ENCODE assay signal across 10 cellular contexts in the genomic region with DNA sequence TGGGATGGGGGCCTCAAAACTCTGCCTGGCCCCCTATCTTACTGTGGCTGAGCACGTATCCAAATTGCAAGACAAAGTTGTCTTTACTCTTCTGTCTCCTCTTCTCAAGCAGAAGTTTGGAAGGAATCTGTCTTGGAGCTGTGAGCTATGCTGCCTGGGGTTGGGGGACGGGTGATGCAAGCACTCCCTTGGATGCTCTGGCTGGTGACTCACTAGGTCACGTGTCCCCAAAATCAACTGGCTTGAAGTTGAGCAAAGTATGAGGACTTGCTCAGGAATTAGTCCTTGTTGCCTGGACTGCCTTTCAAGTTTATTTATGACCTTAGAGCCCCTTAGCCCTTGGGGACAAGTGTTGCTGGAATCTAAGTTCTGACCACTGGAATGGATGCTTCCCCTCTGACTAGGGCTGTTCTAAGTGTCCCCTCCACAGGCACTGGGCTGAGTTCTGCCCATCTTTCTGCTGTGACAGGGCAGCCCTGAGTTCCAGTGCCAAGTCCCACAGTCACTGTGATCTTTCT.
DNase-seq lines count a peak whose midpoint lies in the region; ATAC-seq and TF ChIP-seq lines count a peak whose summit lies in the region.
"Had no signal": no experiment of that assay in that cellular context is flagged by ENCODE, and none has a peak within 500 bp of the region (broad histone marks: within the 10 kb centered on the region; RNA-seq: fewer than 3 reads in every experiment).

No MANE protein-coding gene starts in this region.

- no peak for ATAC-seq in GM21423 (IDR thresholded peaks at IDR 0.05; ENCODE audit: unreplicated experiment)

- peak; percentile 88 for DNase-seq in Caki2 (ENCODE audit: low read depth)
- DNase-seq in HS-5 (ENCODE audit: low read depth): peak; percentile 90
- peak; percentile 94 for DNase-seq in brain microvascular endothelial cell
- peak; percentile 19 for DNase-seq in mucosa of gallbladder (ENCODE audit: low spot score)
- DNase-seq in KG1 (lab: John Stamatoyannopoulos, UW): no peak
- no peak for DNase-seq in NCI-H2081 (lab: John Stamatoyannopoulos, UW)
- no peak for DNase-seq in NCI-H524 (lab: John Stamatoyannopoulos, UW)
- DNase-seq: central memory CD4-positive, alpha-beta T cell; NCI-H1105 treated with DMSO at 0.1 percent for 48 hours had no signal

- no peaks in the 10 kb centered on the region for H3K27me3 ChIP-seq in brain microvascular endothelial cell (replicated peaks)

- TF ChIP-seq CTCF in brain microvascular endothelial cell (IDR thresholded peaks at IDR 0.05; ENCODE audit: low read depth, low read length, missing control alignments): no peak

- no peak overlapping the region for H3K4me3 ChIP-seq in brain microvascular endothelial cell (ENCODE audit: low read depth, low read length)

- in situ Hi-C loops in Caki2 (cut with HindIII; ENCODE audit: low pct_unique_long_range_greater_than_20kb, low sequenced_read_pairs): no loop called here
- in situ Hi-C loops in brain microvascular endothelial cell (cut with HindIII; ENCODE audit: low pct_ligation_motif_present, low sequenced_read_pairs): no loop called here

- peak overlapping the region; percentile 98 for H3K27ac ChIP-seq in brain microvascular endothelial cell

- no peaks in the 10 kb centered on the region for H3K36me3 ChIP-seq in brain microvascular endothelial cell (replicated peaks)

Comparison
In these comparisons a context has a peak if more than half of its experiments do, and no peak if none do; other contexts are left out.
1. DNase-seq: peak in Caki2 (single experiment), HS-5 (single experiment), brain microvascular endothelial cell (single experiment) and mucosa of gallbladder (single experiment); none in KG1 (single experiment), NCI-H2081 (0 of 2) and NCI-H524 (0 of 2).